Comparison of ENCODE assay signal across 1 cellular context in the genomic region with DNA sequence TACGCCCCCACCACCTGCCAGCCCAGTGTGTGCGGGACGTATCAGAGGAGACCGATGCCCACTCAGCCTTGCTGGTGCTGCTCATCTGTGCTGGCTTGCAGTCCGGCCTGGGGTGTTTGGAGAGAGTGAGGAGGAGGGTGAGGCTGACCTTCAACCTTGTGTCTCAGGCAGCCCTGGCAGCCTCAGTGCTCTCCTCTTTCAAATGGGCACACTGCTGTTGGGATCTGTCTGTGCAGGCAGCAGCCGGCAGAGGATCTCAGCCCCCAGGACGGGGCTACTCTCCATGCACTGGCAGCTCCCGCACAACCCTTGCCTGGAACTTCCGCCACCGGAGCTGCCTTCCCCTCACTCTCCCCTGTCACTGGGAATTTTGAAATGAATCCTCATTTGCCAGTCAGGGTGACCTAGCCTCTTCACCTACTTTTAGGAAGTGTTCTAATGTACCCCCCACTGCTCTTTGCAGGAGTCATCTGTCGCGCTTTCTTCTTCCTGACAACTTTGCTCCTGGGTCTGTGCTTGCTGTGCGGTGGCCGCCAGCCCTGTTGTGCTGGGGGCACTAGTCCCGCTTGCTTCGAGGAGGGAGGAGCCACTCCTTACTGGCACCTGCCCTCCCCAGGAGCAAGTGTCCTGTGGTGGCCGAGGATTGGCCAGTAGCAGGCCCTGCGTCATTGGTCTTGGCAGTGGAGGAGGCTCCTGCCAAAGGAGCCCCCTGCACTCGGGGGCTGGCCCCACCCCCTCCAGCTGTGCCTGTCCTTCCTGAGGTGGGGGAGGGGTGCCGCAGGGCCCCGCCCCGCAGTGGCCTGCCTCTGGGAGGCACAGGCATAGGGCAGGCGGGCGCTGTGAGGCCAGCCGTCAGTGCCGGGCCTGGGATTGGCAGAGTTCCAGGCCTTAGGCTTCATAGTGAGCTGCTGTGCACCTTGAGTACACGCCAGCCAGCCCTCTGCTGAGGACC.
TF ChIP-seq lines count a peak whose summit lies in the region.

No MANE protein-coding gene starts in this region.

TF ChIP-seq in Ishikawa, 13 proteins besides CTCF, POLR2A, EP300 and RAD21 (continued from another document):
- TF ChIP-seq, protein P1, sequence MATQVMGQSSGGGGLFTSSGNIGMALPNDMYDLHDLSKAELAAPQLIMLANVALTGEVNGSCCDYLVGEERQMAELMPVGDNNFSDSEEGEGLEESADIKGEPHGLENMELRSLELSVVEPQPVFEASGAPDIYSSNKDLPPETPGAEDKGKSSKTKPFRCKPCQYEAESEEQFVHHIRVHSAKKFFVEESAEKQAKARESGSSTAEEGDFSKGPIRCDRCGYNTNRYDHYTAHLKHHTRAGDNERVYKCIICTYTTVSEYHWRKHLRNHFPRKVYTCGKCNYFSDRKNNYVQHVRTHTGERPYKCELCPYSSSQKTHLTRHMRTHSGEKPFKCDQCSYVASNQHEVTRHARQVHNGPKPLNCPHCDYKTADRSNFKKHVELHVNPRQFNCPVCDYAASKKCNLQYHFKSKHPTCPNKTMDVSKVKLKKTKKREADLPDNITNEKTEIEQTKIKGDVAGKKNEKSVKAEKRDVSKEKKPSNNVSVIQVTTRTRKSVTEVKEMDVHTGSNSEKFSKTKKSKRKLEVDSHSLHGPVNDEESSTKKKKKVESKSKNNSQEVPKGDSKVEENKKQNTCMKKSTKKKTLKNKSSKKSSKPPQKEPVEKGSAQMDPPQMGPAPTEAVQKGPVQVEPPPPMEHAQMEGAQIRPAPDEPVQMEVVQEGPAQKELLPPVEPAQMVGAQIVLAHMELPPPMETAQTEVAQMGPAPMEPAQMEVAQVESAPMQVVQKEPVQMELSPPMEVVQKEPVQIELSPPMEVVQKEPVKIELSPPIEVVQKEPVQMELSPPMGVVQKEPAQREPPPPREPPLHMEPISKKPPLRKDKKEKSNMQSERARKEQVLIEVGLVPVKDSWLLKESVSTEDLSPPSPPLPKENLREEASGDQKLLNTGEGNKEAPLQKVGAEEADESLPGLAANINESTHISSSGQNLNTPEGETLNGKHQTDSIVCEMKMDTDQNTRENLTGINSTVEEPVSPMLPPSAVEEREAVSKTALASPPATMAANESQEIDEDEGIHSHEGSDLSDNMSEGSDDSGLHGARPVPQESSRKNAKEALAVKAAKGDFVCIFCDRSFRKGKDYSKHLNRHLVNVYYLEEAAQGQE (IDR thresholded peaks at IDR 0.05; ENCODE audit: low read depth), result no peak
- TF ChIP-seq TAF1 (IDR thresholded peaks at IDR 0.05; ENCODE audit: low read depth) (no peak), FOXM1 (IDR thresholded peaks at IDR 0.05; ENCODE audit: borderline replicate concordance, low read depth) (no peak), TCF12 (IDR thresholded peaks at IDR 0.05; ENCODE audit: low read depth) (peak; percentile 64; the same call in 1 of the 2 replicates), CEBPB (IDR thresholded peaks at IDR 0.05) (no peak), ZBTB7A (IDR thresholded peaks at IDR 0.05; ENCODE audit: low read depth) (peak; percentile 19; the same call in 1 of the 2 replicates)
- TF ChIP-seq, protein P2, sequence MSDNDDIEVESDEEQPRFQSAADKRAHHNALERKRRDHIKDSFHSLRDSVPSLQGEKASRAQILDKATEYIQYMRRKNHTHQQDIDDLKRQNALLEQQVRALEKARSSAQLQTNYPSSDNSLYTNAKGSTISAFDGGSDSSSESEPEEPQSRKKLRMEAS (IDR thresholded peaks at IDR 0.05), result no peak
